8 cellular contexts compared by ENCODE assay signal in the genomic region with DNA sequence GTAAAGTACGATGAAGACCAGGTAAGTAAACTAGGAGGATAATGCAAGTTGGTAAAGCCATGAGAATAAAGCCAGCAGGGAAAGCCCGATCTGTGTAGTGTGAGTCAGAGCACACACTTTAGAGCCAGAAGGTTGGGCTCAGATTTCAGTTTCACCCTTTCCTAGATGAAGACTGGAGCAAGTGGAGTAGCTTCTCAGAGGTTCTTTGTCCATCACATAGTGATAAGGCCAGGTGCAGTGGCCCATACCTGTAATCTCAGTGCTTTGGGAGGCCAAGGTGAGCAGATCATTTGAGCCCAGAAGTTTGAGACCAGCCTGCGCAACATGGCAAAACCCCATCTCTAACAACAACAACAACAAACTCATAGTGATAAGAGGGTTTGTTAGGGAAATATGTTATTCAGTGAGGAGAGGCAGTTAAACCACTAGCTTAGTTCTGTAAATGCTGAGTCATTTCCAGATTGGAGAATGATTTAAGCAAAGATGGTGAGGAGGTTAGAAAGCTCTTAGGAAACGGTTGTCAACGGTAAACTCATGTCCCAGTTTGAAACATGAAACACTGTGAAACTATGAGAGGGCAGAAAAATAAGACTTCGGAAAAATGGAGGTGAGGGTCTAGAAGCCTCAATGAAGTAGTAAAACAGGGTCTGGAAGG. TPM values are rescaled to one million over a fixed set of nuclear protein-coding genes. Genes with fewer than 3 reads are reported as not detected.
DNase-seq lines count a peak whose midpoint lies in the region; ATAC-seq and TF ChIP-seq lines count a peak whose summit lies in the region.

No MANE protein-coding gene starts in this region.

- peak overlapping the region; percentile 63; the same call in 1 of the 2 replicates for H3K4me2 ChIP-seq in IMR-90 (ENCODE audit: low read depth, low read length)

- H2BK20ac ChIP-seq in IMR-90 (ENCODE audit: low read depth, low read length): peak overlapping the region; percentile 97

- H3K27ac ChIP-seq in IMR-90 (ENCODE audit: insufficient read depth, low read length): peak overlapping the region; percentile 93

- H2BK120ac ChIP-seq in IMR-90 (ENCODE audit: low read depth, low read length): peak overlapping the region; percentile 91

- peak overlapping the region; percentile 88 for H3K4ac ChIP-seq in IMR-90 (ENCODE audit: low read depth, low read length)

- TF ChIP-seq RAD21 in IMR-90 (IDR thresholded peaks at IDR 0.05; ENCODE audit: low read length): no peak

- WGBS in IMR-90 (ENCODE audit: extremely low coverage in 2 of 2, insufficient read length in 1 of 2), 2 experiments: 43% methylated on average over 3 of the region's 6 CpGs; no CpG with 5 or more reads in 1 of the 2 experiments

- ATAC-seq in GM18505 (IDR thresholded peaks at IDR 0.05; ENCODE audit: unreplicated experiment): peak; percentile 87
- peak; percentile 82 for ATAC-seq in GM21737 (IDR thresholded peaks at IDR 0.05; ENCODE audit: unreplicated experiment)
- ATAC-seq in IMR-90 (ENCODE audit: low read depth): peak; percentile 79
- peak; percentile 83 for ATAC-seq in activated naive CD8-positive, alpha-beta T cell treated with anti-CD3 and anti-CD28 coated beads, Interleukin-2, amount 50 U/mL, for 24 hours

- H2BK5ac ChIP-seq in IMR-90 (ENCODE audit: low read depth, low read length, poor library complexity, severe bottlenecking): peak overlapping the region; percentile 97

- peaks cover 14% of the 10 kb centered on the region for H3K4me1 ChIP-seq in IMR-90 (ENCODE audit: control insufficient read depth, insufficient read depth, low read length)
- H3K4me1 ChIP-seq in Caco-2: no peaks in the 10 kb centered on the region

- H4K20me1 ChIP-seq in IMR-90 (ENCODE audit: insufficient read depth, low read length): no peaks in the 10 kb centered on the region

- no peaks in the 10 kb centered on the region for H3K36me3 Mint-ChIP-seq in activated naive CD8-positive, alpha-beta T cell treated with anti-CD3 and anti-CD28 coated beads, Interleukin-2, amount 50 U/mL, for 24 hours (ENCODE audit: low read depth)
- no peaks in the 10 kb centered on the region for H3K36me3 Mint-ChIP-seq in stimulated activated naive CD8-positive, alpha-beta T cell treated with anti-CD3 and anti-CD28 coated beads, Interleukin-15, Interleukin-2, amounts not matched to agents 100 ng/mL and 50 ng/mL, for 24 hours (ENCODE audit: low read depth)
- H3K36me3 Mint-ChIP-seq in Caco-2 (ENCODE audit: insufficient read depth, unreplicated experiment): no peaks in the 10 kb centered on the region

- peak overlapping the region; percentile 77 for H2AFZ ChIP-seq in IMR-90 (replicated peaks; ENCODE audit: low read length, poor library complexity)

- peaks cover 14% of the 10 kb centered on the region for H3K9me1 ChIP-seq in IMR-90 (ENCODE audit: insufficient read depth, low read length)

- H4K8ac ChIP-seq in IMR-90 (ENCODE audit: low read depth in 2 of 2, low read length in 2 of 2): peak overlapping the region; percentile 62 to 88; a peak in 3 of 4 replicates

- H2AK5ac ChIP-seq in IMR-90 (ENCODE audit: low read depth, low read length): peak overlapping the region; percentile 94

- H3K9me3 Mint-ChIP-seq in activated naive CD8-positive, alpha-beta T cell treated with anti-CD3 and anti-CD28 coated beads, Interleukin-2, amount 50 U/mL, for 24 hours: no peaks in the 10 kb centered on the region
- H3K9me3 Mint-ChIP-seq in stimulated activated naive CD8-positive, alpha-beta T cell treated with anti-CD3 and anti-CD28 coated beads, Interleukin-15, Interleukin-2, amounts not matched to agents 100 ng/mL and 50 ng/mL, for 24 hours: no peaks in the 10 kb centered on the region
- H3K9me3 Mint-ChIP-seq in Caco-2 (ENCODE audit: unreplicated experiment): no peaks in the 10 kb centered on the region

- in situ Hi-C loops in IMR-90 (cut with MboI; ENCODE audit: low sequenced_read_pairs): loop anchor here (10.0 kb wide), 1 partner anchor 317 kb away; no protein-coding TSS in a partner anchor

- peak overlapping the region; percentile 13 for H3K27ac Mint-ChIP-seq in activated naive CD8-positive, alpha-beta T cell treated with anti-CD3 and anti-CD28 coated beads, Interleukin-2, amount 50 U/mL, for 24 hours
- H3K27ac Mint-ChIP-seq in stimulated activated naive CD8-positive, alpha-beta T cell treated with anti-CD3 and anti-CD28 coated beads, Interleukin-15, Interleukin-2, amounts not matched to agents 100 ng/mL and 50 ng/mL, for 24 hours: peak overlapping the region; percentile 72
- no peak overlapping the region for H3K27ac Mint-ChIP-seq in Caco-2 (ENCODE audit: unreplicated experiment)

- no TSS peak for BruUV-seq in IMR-90 (replicated peaks; lab: Mats Ljungman, UMichigan)
- no TSS peak for BruUV-seq in Caco-2 (replicated peaks; lab: Mats Ljungman, UMichigan)

- H2AK9ac ChIP-seq in IMR-90 (replicated peaks; ENCODE audit: low read depth, low read length, poor library complexity): no peak overlapping the region

- TF ChIP-seq CTCF in IMR-90 (conservative IDR thresholded peaks at IDR 0.05; ENCODE audit: low read depth, low read length) (no peak), Caco-2 (IDR thresholded peaks at IDR 0.05; ENCODE audit: insufficient read depth in 1 of 2, low read depth in 1 of 2, low read length in 1 of 2, severe bottlenecking in 1 of 2, unreplicated experiment in 1 of 2) (no peak)

- peak overlapping the region; percentile 77 for H3K14ac ChIP-seq in IMR-90 (replicated peaks; ENCODE audit: low read depth, low read length)

- DNase-seq in IMR-90 (peak; percentile 88), globus pallidus (ENCODE audit: low spot score) (no peak), Caco-2 (no peak), NCI-H1092 (lab: John Stamatoyannopoulos, UW) (no peak)
- no peak for DNase-seq in activated naive CD8-positive, alpha-beta T cell treated with anti-CD3 and anti-CD28 coated beads, Interleukin-2, amount 50 U/mL, for 24 hours

- peak overlapping the region; percentile 81 for H4K91ac ChIP-seq in IMR-90 (ENCODE audit: insufficient read depth, low read depth, low read length)

- no peaks in the 10 kb centered on the region for H3K27me3 Mint-ChIP-seq in activated naive CD8-positive, alpha-beta T cell treated with anti-CD3 and anti-CD28 coated beads, Interleukin-2, amount 50 U/mL, for 24 hours
- H3K27me3 Mint-ChIP-seq in stimulated activated naive CD8-positive, alpha-beta T cell treated with anti-CD3 and anti-CD28 coated beads, Interleukin-15, Interleukin-2, amounts not matched to agents 100 ng/mL and 50 ng/mL, for 24 hours: no peaks in the 10 kb centered on the region
- H3K27me3 Mint-ChIP-seq in Caco-2 (ENCODE audit: insufficient read depth, unreplicated experiment): no peaks in the 10 kb centered on the region

- peak overlapping the region; percentile 50; the same call in 1 of the 2 replicates for H3K56ac ChIP-seq in IMR-90 (ENCODE audit: extremely low read depth, insufficient read depth, low read length)

- H3K23ac ChIP-seq in IMR-90 (ENCODE audit: low read depth, low read length): peak overlapping the region; percentile 74

- TF ChIP-seq POLR2A in GM18505 (IDR thresholded peaks at IDR 0.05; ENCODE audit: borderline replicate concordance, extremely low read depth, insufficient read depth, insufficient read length): no peak
- TF ChIP-seq POLR2A in IMR-90 (IDR thresholded peaks at IDR 0.05; ENCODE audit: low read depth, low read length): peak; percentile 53; the same call in 1 of the 2 replicates

- dilution Hi-C loops in IMR-90 (cut with HindIII; ENCODE audit: low sequenced_read_pairs, unreplicated experiment): no loop called here

- H3K4me3 ChIP-seq in IMR-90 (ENCODE audit: insufficient read depth, low read depth, low read length) (no peak overlapping the region), Caco-2 (ENCODE audit: low read depth, low read length) (no peak overlapping the region)

- H3K27me3 ChIP-seq in IMR-90 (ENCODE audit: control insufficient read depth, insufficient read depth, low read length) (no peaks in the 10 kb centered on the region), Caco-2 (replicated peaks; ENCODE audit: control insufficient read depth, insufficient read depth, low read length) (no peaks in the 10 kb centered on the region)

- peak overlapping the region; percentile 90; the same call in 2 of the 3 replicates for H2BK15ac ChIP-seq in IMR-90 (ENCODE audit: low read depth, low read length)

- H4K5ac ChIP-seq in IMR-90 (ENCODE audit: low read depth, low read length): peak overlapping the region; percentile 76

- H3K9ac ChIP-seq in IMR-90 (ENCODE audit: low read depth, low read length): no peak overlapping the region; the same call in 1 of the 2 replicates

- H3K36me3 ChIP-seq in IMR-90 (ENCODE audit: control insufficient read depth, insufficient read depth, low read length): no peaks in the 10 kb centered on the region
- H3K36me3 ChIP-seq in Caco-2 (ENCODE audit: control insufficient read depth, insufficient read depth, low read length): no peaks in the 10 kb centered on the region

- H3K18ac ChIP-seq in IMR-90 (ENCODE audit: low read depth, low read length): peak overlapping the region; percentile 84; the same call in 1 of the 2 replicates

- H3K79me1 ChIP-seq in IMR-90 (ENCODE audit: low read depth in 1 of 2, low read length in 2 of 2): no peaks in the 10 kb centered on the region; a peak in 1 of 4 replicates

- H3K9me3 ChIP-seq in IMR-90 (ENCODE audit: control insufficient read depth, insufficient read depth, low read length) (no peaks in the 10 kb centered on the region), Caco-2 (no peaks in the 10 kb centered on the region)

- peaks cover 10% of the 10 kb centered on the region for H3K4me1 Mint-ChIP-seq in activated naive CD8-positive, alpha-beta T cell treated with anti-CD3 and anti-CD28 coated beads, Interleukin-2, amount 50 U/mL, for 24 hours
- peaks cover 11% of the 10 kb centered on the region for H3K4me1 Mint-ChIP-seq in stimulated activated naive CD8-positive, alpha-beta T cell treated with anti-CD3 and anti-CD28 coated beads, Interleukin-15, Interleukin-2, amounts not matched to agents 100 ng/mL and 50 ng/mL, for 24 hours (ENCODE audit: low read depth)
- H3K4me1 Mint-ChIP-seq in Caco-2 (ENCODE audit: low read depth, unreplicated experiment): peaks cover 6% of the 10 kb centered on the region

- intact Hi-C loops in IMR-90 (cut with micrococcal nuclease) (no loop called here), Caco-2 (cut with micrococcal nuclease; ENCODE audit: unreplicated experiment) (no loop called here)

- POLR2A ChIA-PET in IMR-90 (lab: Charles Lee; ENCODE audit: unreplicated experiment) (no interaction called here), Caco-2 (lab: Charles Lee) (no interaction called here)

- CTCF ChIA-PET in IMR-90 (lab: Yijun Ruan, JAX) (interaction anchor here (0.7 to 0.9 kb wide), 3 partner anchors 21 to 143 kb away, joined by 3 to 6 read pairs (median 3); no protein-coding TSS in a partner anchor), Caco-2 (lab: Charles Lee) (no interaction called here)

- no peak overlapping the region for H3K4me3 Mint-ChIP-seq in activated naive CD8-positive, alpha-beta T cell treated with anti-CD3 and anti-CD28 coated beads, Interleukin-2, amount 50 U/mL, for 24 hours
- H3K4me3 Mint-ChIP-seq in stimulated activated naive CD8-positive, alpha-beta T cell treated with anti-CD3 and anti-CD28 coated beads, Interleukin-15, Interleukin-2, amounts not matched to agents 100 ng/mL and 50 ng/mL, for 24 hours: peak overlapping the region; percentile 1
- no peak overlapping the region for H3K4me3 Mint-ChIP-seq in Caco-2 (ENCODE audit: unreplicated experiment)

RNA-seq across cellular contexts. Expression of a gene that starts 39.0 kb away (rescaled TPM):
- total RNA-seq in IMR-90 (2012; rRNA removed) (0.90 and 1.1 TPM in 2 replicates), Caco-2 (2022) (0.60 and 0.95 TPM in 2 replicates)
- 2.9 and 5.3 TPM in 2 replicates for polyA plus RNA-seq in IMR-90 (2012; rRNA removed)
- 10.0 and 10.9 TPM in 2 replicates for polyA plus RNA-seq in IMR-90 (2012; cell fraction: cytosol; rRNA removed)
- polyA plus RNA-seq in IMR-90 (2012; cell fraction: nucleus; rRNA removed; ENCODE audit: low replicate concordance): 11.1 and 16.2 TPM in 2 replicates
